Comparison of ENCODE assay signal across 8 cellular contexts in genomic region chr17:15999974-16000827, GRCh38. TPM values are rescaled to one million over a fixed set of nuclear protein-coding genes. Genes with fewer than 3 reads are reported as not detected.
A peak's percentile ranks its signal among the peaks of the same experiment; 100 is the strongest.
DNase-seq lines count a peak whose midpoint lies in the region; ATAC-seq and TF ChIP-seq lines count a peak whose summit lies in the region.

No MANE protein-coding gene starts in this region.

- TF ChIP-seq CTCF in heart left ventricle (IDR thresholded peaks at IDR 0.05) (peak in 1 of 12 donors; percentile 5), stomach (IDR thresholded peaks at IDR 0.05) (no peak)

- H3K9me3 ChIP-seq in heart left ventricle (peaks cover 0 to 6% (median 0%) of the 10 kb centered on the region in 12 donors), stomach (no peaks in the 10 kb centered on the region)

- TF ChIP-seq POLR2A in heart left ventricle (IDR thresholded peaks at IDR 0.05), result no peak
- TF ChIP-seq POLR2A in stomach (IDR thresholded peaks at IDR 0.05), result no peak

- in situ Hi-C loops in T47D (cut with HindIII; ENCODE audit: low pct_unique_long_range_greater_than_20kb, low sequenced_read_pairs), result no loop called here

- intact Hi-C loops in heart left ventricle (cut with DNase I) (loop anchor here in 8 of 10 donors (2.0 to 10.0 kb wide), 5 partner anchors 53 to 175 kb away; partner anchors contain the start of gene ADORA2B (in 4 of the 8)), Right ventricle myocardium inferior (cut with DNase I) (loop anchor here (2.0 to 10.0 kb wide), 2 partner anchors 55 to 171 kb away; partner anchors contain the start of gene ADORA2B), stomach (cut with DNase I; ENCODE audit: low total_unique reads) (no loop called here)

- peak in 3 of 5 donors; percentile 39 to 51 (median 41) for DNase-seq in heart left ventricle
- no peak for DNase-seq in Right ventricle myocardium inferior (ENCODE audit: missing footprints)
- DNase-seq in NCI-H2227 treated with DMSO at 0.1 percent for 48 hours (lab: John Stamatoyannopoulos, UW), result peak; percentile 2
- DNase-seq in T47D (ENCODE audit: low read depth in 1 of 2, low spot score in 1 of 2), result peak; percentile 9 to 17
- peak; percentile 81 for DNase-seq in left kidney (ENCODE audit: low read depth, low spot score)
- DNase-seq in stomach, result no peak

- WGBS in heart left ventricle, 4 donors, result 1 to 3% (median 2%) methylated on average over 13 to 64 of the region's 64 CpGs
- WGBS in stomach, 5 donors, result 1 to 5% (median 1%) methylated on average over 14 to 64 of the region's 64 CpGs

- TF ChIP-seq EP300 in stomach (IDR thresholded peaks at IDR 0.05), result no peak

- H3K27me3 ChIP-seq in heart left ventricle (no peaks in the 10 kb centered on the region), stomach (no peaks in the 10 kb centered on the region)

- H3K4me3 ChIP-seq in heart left ventricle, result peak overlapping the region; percentile 54 to 92 (median 76)
- H3K4me3 ChIP-seq in stomach, result peak overlapping the region; percentile 67 to 79 (median 71)

- ATAC-seq in heart left ventricle (peak in 1 of 4 donors; percentile 6), Right ventricle myocardium inferior (no peak), HG02870 (IDR thresholded peaks at IDR 0.05; ENCODE audit: unreplicated experiment) (peak; percentile 31), GM19397 (IDR thresholded peaks at IDR 0.05; ENCODE audit: unreplicated experiment) (no peak)

- peaks cover 4 to 48% (median 29%) of the 10 kb centered on the region in 12 donors for H3K4me1 ChIP-seq in heart left ventricle
- peaks cover 16 to 33% (median 25%) of the 10 kb centered on the region in 4 donors for H3K4me1 ChIP-seq in stomach

- H3K27ac ChIP-seq in heart left ventricle, result peak overlapping the region; percentile 72 to 98 (median 97)
- H3K27ac ChIP-seq in stomach, result peak overlapping the region; percentile 93 to 98 (median 97)

- H3K36me3 ChIP-seq in heart left ventricle (peaks cover 0 to 55% (median 42%) of the 10 kb centered on the region in 9 donors), stomach (peaks cover 24 to 45% (median 41%) of the 10 kb centered on the region in 4 donors)

RNA-seq across cellular contexts. Expression of gene TTC19, which starts 0.6 kb away (rescaled TPM):
- total RNA-seq in heart left ventricle (10 to 100 TPM; 23.3 to 47.0 (median 29.0) TPM), Right ventricle myocardium inferior (18.9 TPM), stomach (1,000 to 10,000 TPM in 1 of 5 donors, 10 to 100 TPM in 4; 44.6 to 1,106 (median 63.6) TPM)
- polyA plus RNA-seq in heart left ventricle (10 to 100 TPM; 10.3 to 28.6 TPM), stomach (10 to 100 TPM; 12.6 to 16.2 (median 14.1) TPM)

RNA-seq across cellular contexts. Expression of gene ZSWIM7, which starts 0.7 kb away (rescaled TPM):
- total RNA-seq in heart left ventricle, result 10 to 100 TPM; 15.3 to 41.8 (median 31.4) TPM
- 10 to 100 TPM; 35.7 to 47.3 TPM for polyA plus RNA-seq in heart left ventricle
- total RNA-seq in Right ventricle myocardium inferior, result 24.8 TPM
- total RNA-seq in stomach, result 10 to 100 TPM in 2 of 5 donors, 1 to 10 TPM in 2, not detected in 1; 4.5 to 20.0 (median 10.2) TPM
- polyA plus RNA-seq in stomach, result 10 to 100 TPM; 29.8 to 43.5 (median 36.4) TPM

RNA-seq across cellular contexts. Expression of gene ADORA2B, which starts 55.3 kb away (rescaled TPM):
- total RNA-seq in heart left ventricle, result 1 to 10 TPM in 4 of 9 donors, under 1 TPM in 5; 0.65 to 3.1 (median 0.95) TPM
- polyA plus RNA-seq in heart left ventricle, result under 1 TPM; 0.61 to 0.68 TPM
- total RNA-seq in Right ventricle myocardium inferior, result 0.43 TPM
- total RNA-seq in stomach, result 10 to 100 TPM in 1 of 5 donors, 1 to 10 TPM in 1, under 1 TPM in 1, not detected in 2; 0.72 to 18.8 (median 3.5) TPM
- 1 to 10 TPM in 1 of 3 donors, under 1 TPM in 2; 0.25 to 6.3 (median 0.61) TPM for polyA plus RNA-seq in stomach

Comparison
In these comparisons a context has a peak if more than half of its experiments do, and no peak if none do; other contexts are left out.
1. DNase-seq: peak in heart left ventricle (3 of 5), NCI-H2227 treated with DMSO at 0.1 percent for 48 hours (single experiment), T47D (2 of 2) and left kidney (single experiment); none in Right ventricle myocardium inferior (single experiment) and stomach (single experiment).